ENCODE assay signal across 9 cellular contexts in genomic region chr15:34986326-34987181, GRCh38. TPM values are rescaled to one million over a fixed set of nuclear protein-coding genes. Genes with fewer than 3 reads are reported as not detected.
DNase-seq lines count a peak whose midpoint lies in the region; ATAC-seq and TF ChIP-seq lines count a peak whose summit lies in the region.
"Had no signal": no experiment of that assay in that cellular context is flagged by ENCODE, and none has a peak within 500 bp of the region (broad histone marks: within the 10 kb centered on the region; RNA-seq: fewer than 3 reads in every experiment).

No MANE protein-coding gene starts in this region.

- peak overlapping the region; percentile 25 for H2AK9ac ChIP-seq in IMR-90 (replicated peaks; ENCODE audit: low read depth, low read length, poor library complexity)

- peaks cover 5% of the 10 kb centered on the region for H3K4me1 ChIP-seq in IMR-90 (ENCODE audit: control insufficient read depth, insufficient read depth, low read length)
- no peaks in the 10 kb centered on the region for H3K4me1 ChIP-seq in mucosa of stomach (ENCODE audit: control insufficient read depth, insufficient read depth, low read length)

- no peak overlapping the region for H4K91ac ChIP-seq in IMR-90 (ENCODE audit: insufficient read depth, low read depth, low read length)

- H3K27ac ChIP-seq in IMR-90 (ENCODE audit: insufficient read depth, low read length), result no peak overlapping the region

- DNase-seq in AG09309 (ENCODE audit: low read depth) (no peak), IMR-90 (no peak), GM03348 (ENCODE audit: low spot score) (no peak), AG20443 (ENCODE audit: low spot score) (no peak)
- DNase-seq in central memory CD8-positive, alpha-beta T cell (ENCODE audit: low spot score in 2 of 2), result no peak
- DNase-seq: amniotic stem cell had no signal

- H3K4me3 Mint-ChIP-seq in central memory CD8-positive, alpha-beta T cell, result peak overlapping the region; percentile 97

- no peak overlapping the region for H2BK15ac ChIP-seq in IMR-90 (ENCODE audit: low read depth, low read length)

- H3K27ac Mint-ChIP-seq in central memory CD8-positive, alpha-beta T cell (ENCODE audit: low read depth), result peak overlapping the region; percentile 95

- H4K5ac ChIP-seq in IMR-90 (ENCODE audit: low read depth, low read length), result peak overlapping the region; percentile 67; the same call in 1 of the 2 replicates

- intact Hi-C loops in IMR-90 (cut with micrococcal nuclease), result loop anchor here (5.0 kb wide), 1 partner anchor 81 kb away; no protein-coding TSS in a partner anchor

- H2BK120ac ChIP-seq in IMR-90 (ENCODE audit: low read depth, low read length), result no peak overlapping the region

- peak overlapping the region; percentile 100 for H3K4me2 ChIP-seq in IMR-90 (ENCODE audit: low read depth, low read length)

- H3K14ac ChIP-seq in IMR-90 (replicated peaks; ENCODE audit: low read depth, low read length), result no peak overlapping the region

- in situ Hi-C loops in IMR-90 (cut with MboI; ENCODE audit: low sequenced_read_pairs), result no loop called here

- 0 out of 2 replicates have a peak, but pooled peaks cover 2% of the 10 kb centered on the region for H3K9me1 ChIP-seq in IMR-90 (ENCODE audit: insufficient read depth, low read length)

- H2BK20ac ChIP-seq in IMR-90 (ENCODE audit: low read depth, low read length), result no peak overlapping the region

- no peaks in the 10 kb centered on the region for H3K27me3 Mint-ChIP-seq in central memory CD8-positive, alpha-beta T cell

- H3K23ac ChIP-seq in IMR-90 (ENCODE audit: low read depth, low read length), result peak overlapping the region; percentile 41; the same call in 1 of the 2 replicates

- H3K9me3 ChIP-seq in IMR-90 (ENCODE audit: control insufficient read depth, insufficient read depth, low read length) (no peaks in the 10 kb centered on the region), mucosa of stomach (ENCODE audit: control insufficient read depth, low read length) (no peaks in the 10 kb centered on the region)

- no peak for TF ChIP-seq CTCF in AG09309 (IDR thresholded peaks at IDR 0.05; ENCODE audit: control insufficient read depth, insufficient read depth, low read depth, low read length, missing control alignments)
- no peak for TF ChIP-seq CTCF in IMR-90 (conservative IDR thresholded peaks at IDR 0.05; ENCODE audit: low read depth, low read length)

- TF ChIP-seq RAD21 in IMR-90 (IDR thresholded peaks at IDR 0.05; ENCODE audit: low read length), result no peak

- H3K36me3 ChIP-seq in IMR-90 (ENCODE audit: control insufficient read depth, insufficient read depth, low read length) (peaks cover 8% of the 10 kb centered on the region), mucosa of stomach (ENCODE audit: control insufficient read depth, insufficient read depth, low read length) (no peaks in the 10 kb centered on the region)

- no peak overlapping the region for H2AK5ac ChIP-seq in IMR-90 (ENCODE audit: low read depth, low read length)

- dilution Hi-C loops in IMR-90 (cut with HindIII; ENCODE audit: low sequenced_read_pairs, unreplicated experiment), result no loop called here

- H2AFZ ChIP-seq in IMR-90 (replicated peaks; ENCODE audit: low read length, poor library complexity), result no peak overlapping the region

- no peak overlapping the region for H3K4ac ChIP-seq in IMR-90 (ENCODE audit: low read depth, low read length)

- H4K8ac ChIP-seq in IMR-90 (ENCODE audit: low read depth in 2 of 2, low read length in 2 of 2), result peak overlapping the region in 1 of 2 experiments; percentile 21; a peak in 1 of 4 replicates

- H3K9ac ChIP-seq in IMR-90 (ENCODE audit: low read depth, low read length) (peak overlapping the region; percentile 93), mucosa of stomach (ENCODE audit: low read length) (peak overlapping the region; percentile 96)

- H3K27me3 ChIP-seq in IMR-90 (ENCODE audit: control insufficient read depth, insufficient read depth, low read length) (no peaks in the 10 kb centered on the region), mucosa of stomach (ENCODE audit: control insufficient read depth, insufficient read depth, low read length) (no peaks in the 10 kb centered on the region)

- POLR2A ChIA-PET in IMR-90 (lab: Charles Lee; ENCODE audit: unreplicated experiment), result interaction anchor here (0.6 kb wide), 1 partner anchor 23 kb away, joined by 3 read pairs; no protein-coding TSS in a partner anchor

- peaks cover 26% of the 10 kb centered on the region for H3K4me1 Mint-ChIP-seq in central memory CD8-positive, alpha-beta T cell

- ATAC-seq in IMR-90 (ENCODE audit: low read depth), result no peak
- ATAC-seq in central memory CD8-positive, alpha-beta T cell (replicated peaks; ENCODE audit: extremely low read depth, poor library complexity, severe bottlenecking), result no peak
- no peak for ATAC-seq in HG02885 (IDR thresholded peaks at IDR 0.05; ENCODE audit: poor library complexity, unreplicated experiment)
- no peak for ATAC-seq in HG02678 (IDR thresholded peaks at IDR 0.05; ENCODE audit: unreplicated experiment)

- WGBS in IMR-90 (ENCODE audit: extremely low coverage in 2 of 2, insufficient read length in 1 of 2), 2 experiments, result no CpG with 5 or more reads among the region's 6 CpGs

- H3K4me3 ChIP-seq in AG09309 (ENCODE audit: control insufficient read depth, low read depth, low read length) (peak overlapping the region; percentile 98), IMR-90 (ENCODE audit: insufficient read depth, low read depth, low read length) (peak overlapping the region; percentile 82), mucosa of stomach (ENCODE audit: low read length) (peak overlapping the region; percentile 97)

- peaks cover 27% of the 10 kb centered on the region for H3K36me3 Mint-ChIP-seq in central memory CD8-positive, alpha-beta T cell (ENCODE audit: insufficient read depth)

- CTCF ChIA-PET in IMR-90 (lab: Yijun Ruan, JAX), result interaction anchor here (0.6 kb wide), 1 partner anchor 8 kb away, joined by 3 read pairs; no protein-coding TSS in a partner anchor

- no peak overlapping the region for H3K18ac ChIP-seq in IMR-90 (ENCODE audit: low read depth, low read length)

- TF ChIP-seq POLR2A in IMR-90 (IDR thresholded peaks at IDR 0.05; ENCODE audit: low read depth, low read length), result no peak

- no peak overlapping the region for H3K56ac ChIP-seq in IMR-90 (ENCODE audit: extremely low read depth, insufficient read depth, low read length)

- no peak overlapping the region for H2BK5ac ChIP-seq in IMR-90 (ENCODE audit: low read depth, low read length, poor library complexity, severe bottlenecking)

- no peaks in the 10 kb centered on the region for H3K9me3 Mint-ChIP-seq in central memory CD8-positive, alpha-beta T cell

- peaks cover 5 to 26% of the 10 kb centered on the region in 2 experiments; a peak in 3 of 4 replicates for H3K79me1 ChIP-seq in IMR-90 (ENCODE audit: low read depth in 1 of 2, low read length in 2 of 2)

- no TSS peak for BruUV-seq in IMR-90 (replicated peaks; lab: Mats Ljungman, UMichigan)

- H4K20me1 ChIP-seq in IMR-90 (ENCODE audit: insufficient read depth, low read length), result peaks cover 9% of the 10 kb centered on the region; the same call in 1 of the 2 replicates

TF ChIP-seq in IMR-90, 13 proteins besides CTCF, POLR2A, EP300 and RAD21:
- no peak for TF ChIP-seq ELK1 (IDR thresholded peaks at IDR 0.05; ENCODE audit: borderline replicate concordance, low read depth, low read length)
- TF ChIP-seq CEBPB (IDR thresholded peaks at IDR 0.05; ENCODE audit: low read depth, low read length), result no peak
- no peak for TF ChIP-seq NFE2L2 (IDR thresholded peaks at IDR 0.05; ENCODE audit: low read depth, low read length)
- TF ChIP-seq BHLHE40 (IDR thresholded peaks at IDR 0.05; ENCODE audit: low read depth, low read length), result no peak
- TF ChIP-seq RFX5 (IDR thresholded peaks at IDR 0.05; ENCODE audit: low read depth, low read length), result no peak
- TF ChIP-seq CHD1 (IDR thresholded peaks at IDR 0.05; ENCODE audit: low read depth, low read length), result no peak
- no peak for TF ChIP-seq MAFK (IDR thresholded peaks at IDR 0.05; ENCODE audit: low read depth, low read length)
- no peak for TF ChIP-seq RCOR1 (IDR thresholded peaks at IDR 0.05; ENCODE audit: insufficient replicate concordance, low read length)
- TF ChIP-seq MAZ (IDR thresholded peaks at IDR 0.05; ENCODE audit: borderline replicate concordance, low read depth, low read length), result no peak
- TF ChIP-seq FOS (IDR thresholded peaks at IDR 0.05; ENCODE audit: low read depth, low read length), result no peak
- TF ChIP-seq MXI1 (IDR thresholded peaks at IDR 0.05; ENCODE audit: borderline replicate concordance, low read depth, low read length), result no peak
- TF ChIP-seq USF2 (IDR thresholded peaks at IDR 0.05; ENCODE audit: low read depth, low read length), result no peak
- TF ChIP-seq SMC3 (IDR thresholded peaks at IDR 0.05; ENCODE audit: low read depth, low read length), result no peak

RNA-seq across cellular contexts. Expression of gene ZNF770, which starts 1.5 kb away (rescaled TPM):
- 26.5 and 38.9 TPM in 2 replicates for total RNA-seq in IMR-90 (2012; rRNA removed)
- 5.5 and 9.4 TPM in 2 replicates for polyA plus RNA-seq in IMR-90 (2012; rRNA removed)
- polyA plus RNA-seq in IMR-90 (2012; cell fraction: cytosol; rRNA removed), result 0.99 and 1.5 TPM in 2 replicates
- polyA plus RNA-seq in IMR-90 (2012; cell fraction: nucleus; rRNA removed; ENCODE audit: low replicate concordance), result 0.51 and 5.5 TPM in 2 replicates

RNA-seq across cellular contexts. Expression of gene AQR, which starts 17.0 kb away (rescaled TPM):
- total RNA-seq in IMR-90 (2012; rRNA removed), result 29.6 and 33.6 TPM in 2 replicates
- 12.7 and 17.9 TPM in 2 replicates for polyA plus RNA-seq in IMR-90 (2012; rRNA removed)
- polyA plus RNA-seq in IMR-90 (2012; cell fraction: cytosol; rRNA removed), result 1.3 and 2.2 TPM in 2 replicates
- polyA plus RNA-seq in IMR-90 (2012; cell fraction: nucleus; rRNA removed; ENCODE audit: low replicate concordance), result 5.2 and 52.3 TPM in 2 replicates
